Comparison of ENCODE assay signal across 10 cellular contexts in the genomic region with DNA sequence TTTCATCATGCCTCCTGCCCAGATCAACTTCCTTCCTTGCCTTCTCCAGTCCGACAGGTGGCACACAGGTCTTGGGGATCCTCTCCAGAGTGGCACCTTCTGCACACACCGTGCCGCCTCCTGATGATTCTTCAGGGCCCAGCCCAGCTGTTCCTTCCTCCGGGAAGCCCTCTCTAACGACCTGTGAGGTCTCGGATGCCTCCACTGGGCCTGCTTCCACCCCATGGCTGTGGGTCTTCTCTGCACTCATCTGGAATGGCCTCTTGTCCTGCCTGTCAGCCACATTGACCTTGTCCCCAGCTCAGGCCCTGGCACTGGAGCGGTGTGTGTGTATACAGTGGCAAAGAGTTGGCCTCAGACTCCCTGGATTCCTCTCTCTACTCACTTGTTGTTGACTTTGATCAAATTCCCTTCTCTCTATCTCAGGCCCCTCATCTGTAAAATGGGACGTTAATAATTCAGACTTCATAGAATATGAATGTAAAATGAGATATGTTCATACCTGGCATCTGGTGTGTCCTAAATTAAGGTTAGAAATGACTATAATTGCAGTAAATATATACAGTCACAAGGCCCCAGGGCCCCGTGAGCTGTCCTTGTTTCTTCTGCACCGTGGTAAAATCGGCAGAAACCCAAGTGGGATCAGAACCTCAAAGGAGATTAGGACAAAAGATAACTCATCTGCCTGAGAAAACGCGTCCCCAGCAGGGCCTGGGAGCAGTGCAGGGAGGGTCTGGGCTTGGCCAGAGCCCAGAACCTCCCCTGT. TPM values are rescaled to one million over a fixed set of nuclear protein-coding genes. Genes with fewer than 3 reads are reported as not detected.
A peak's percentile ranks its signal among the peaks of the same experiment; 100 is the strongest.
DNase-seq lines count a peak whose midpoint lies in the region; ATAC-seq and TF ChIP-seq lines count a peak whose summit lies in the region.
"Had no signal": no experiment of that assay in that cellular context is flagged by ENCODE, and none has a peak within 500 bp of the region (broad histone marks: within the 10 kb centered on the region; RNA-seq: fewer than 3 reads in every experiment).

No MANE protein-coding gene starts in this region.

- H2BK12ac ChIP-seq in neuronal stem cell (ENCODE audit: low read length) = no peak overlapping the region

- ATAC-seq in RWPE2 (ENCODE audit: low read depth) (no peak), HG03378 (IDR thresholded peaks at IDR 0.05; ENCODE audit: unreplicated experiment) (no peak), GM19397 (IDR thresholded peaks at IDR 0.05; ENCODE audit: unreplicated experiment) (no peak)
- ATAC-seq: GM12878 had no signal

- H3K4me1 Mint-ChIP-seq in CD4-positive, alpha-beta memory T cell = peaks cover 10 to 37% (median 27%) of the 10 kb centered on the region in 4 donors

- H3K4me2 ChIP-seq in neuronal stem cell (ENCODE audit: insufficient read depth, low read length, poor library complexity, severe bottlenecking) = peak overlapping the region; percentile 29

- no peak overlapping the region for H3K4ac ChIP-seq in neuronal stem cell (ENCODE audit: low read length)

- H2AK5ac ChIP-seq in neuronal stem cell (ENCODE audit: low read depth, low read length) = no peak overlapping the region

- peak overlapping the region; percentile 4 for H3K23ac ChIP-seq in neuronal stem cell (ENCODE audit: low read depth, low read length, poor library complexity)

- H2BK120ac ChIP-seq in neuronal stem cell (ENCODE audit: low read depth, low read length) = no peak overlapping the region

- H3K14ac ChIP-seq in neuronal stem cell (ENCODE audit: low read length) = no peak overlapping the region

- no peaks in the 10 kb centered on the region for H3K36me3 ChIP-seq in CD4-positive, alpha-beta memory T cell (ENCODE audit: insufficient read depth, low read length)
- H3K36me3 ChIP-seq in RWPE2 (ENCODE audit: low read depth) (peaks cover 38% of the 10 kb centered on the region), neuronal stem cell (replicated peaks in 1 of 2; ENCODE audit: control insufficient read depth in 2 of 2, insufficient read depth in 2 of 2, low read length in 2 of 2) (peaks cover 4 to 35% of the 10 kb centered on the region in 2 donors)

- H3K9ac ChIP-seq in neuronal stem cell (ENCODE audit: low read depth, low read length, poor library complexity) = no peak overlapping the region

- H3K27ac ChIP-seq in CD4-positive, alpha-beta memory T cell (ENCODE audit: low read depth, low read length) = no peak overlapping the region
- H3K27ac ChIP-seq in RWPE2 (ENCODE audit: poor library complexity, severe bottlenecking) = peak overlapping the region; percentile 86
- peak overlapping the region; percentile 30 for H3K27ac ChIP-seq in neuronal stem cell (replicated peaks; ENCODE audit: low read length)

- WGBS in neuronal stem cell (ENCODE audit: extremely low coverage in 2 of 2, insufficient read length in 2 of 2, insufficient replicate concordance in 1 of 2), 2 donors = no CpG with 5 or more reads among the region's 13 CpGs

- DNase-seq in CD4-positive, alpha-beta memory T cell = no peak
- DNase-seq in RWPE2 (ENCODE audit: low spot score) = no peak
- no peak for DNase-seq in epithelial cell of esophagus (ENCODE audit: low read depth)
- DNase-seq in neuronal stem cell (ENCODE audit: low spot score) = no peak
- DNase-seq in activated gamma-delta T cell treated with Interleukin-2 at 50 U/mL for 16 hours = no peak
- no peak for DNase-seq in Kasumi-1 (lab: John Stamatoyannopoulos, UW)
- DNase-seq: activated CD8-positive, alpha-beta memory T cell treated with anti-CD3 and anti-CD28 coated beads, Interleukin-2, amount 50 U/mL, for 48 hours had no signal

- H3K9me3 ChIP-seq in CD4-positive, alpha-beta memory T cell (ENCODE audit: control insufficient read depth in 1 of 2, low read length in 2 of 2) = no peaks in the 10 kb centered on the region
- H3K9me3 ChIP-seq in RWPE2 (ENCODE audit: severe bottlenecking) (no peaks in the 10 kb centered on the region), neuronal stem cell (replicated peaks in 1 of 2; ENCODE audit: control insufficient read depth in 2 of 2, insufficient read depth in 1 of 2, low read depth in 1 of 2, low read length in 2 of 2) (no peaks in the 10 kb centered on the region)

- TF ChIP-seq CTCF in RWPE2 (IDR thresholded peaks at IDR 0.05; ENCODE audit: poor library complexity, severe bottlenecking) = peak; percentile 38
- TF ChIP-seq CTCF in epithelial cell of esophagus (IDR thresholded peaks at IDR 0.05; ENCODE audit: insufficient read depth, low read depth, low read length, missing control alignments) = peak; percentile 13

- H3K18ac ChIP-seq in neuronal stem cell (ENCODE audit: low read length) = peak overlapping the region; percentile 15

- H2AFZ ChIP-seq in neuronal stem cell (ENCODE audit: low read length) = peak overlapping the region; percentile 87

- no peaks in the 10 kb centered on the region for H3K79me1 ChIP-seq in neuronal stem cell (ENCODE audit: low read depth, low read length)

- H3K4me3 Mint-ChIP-seq in CD4-positive, alpha-beta memory T cell = peak overlapping the region; percentile 86 to 93 (median 92)

- no peak overlapping the region for H4K8ac ChIP-seq in neuronal stem cell (ENCODE audit: low read depth, low read length)

- intact Hi-C loops in CD4-positive, alpha-beta memory T cell (cut with micrococcal nuclease) = no loop called here

- CTCF ChIA-PET in CD4-positive, alpha-beta memory T cell (lab: Charles Lee; ENCODE audit: partially characterized antibody) = interaction anchor here (2.0 kb wide), 1 partner anchor 32 kb away, joined by 10 read pairs; a partner anchor contains a TSS

- no peak overlapping the region for H4K91ac ChIP-seq in neuronal stem cell (ENCODE audit: low read depth, low read length, poor library complexity)

- no peak overlapping the region for H2BK5ac ChIP-seq in neuronal stem cell (ENCODE audit: low read length)

- peak overlapping the region in 5 of 7 donors; percentile 66 to 92 (median 74) for H3K27ac Mint-ChIP-seq in CD4-positive, alpha-beta memory T cell

- peaks cover 12% of the 10 kb centered on the region for H3K4me1 ChIP-seq in CD4-positive, alpha-beta memory T cell (ENCODE audit: insufficient read depth, low read length)
- peaks cover 13% of the 10 kb centered on the region for H3K4me1 ChIP-seq in RWPE2 (ENCODE audit: insufficient read depth, poor library complexity, severe bottlenecking)
- peaks cover 8 to 12% of the 10 kb centered on the region in 2 donors for H3K4me1 ChIP-seq in neuronal stem cell (ENCODE audit: control insufficient read depth in 2 of 2, insufficient read depth in 1 of 2, low read depth in 1 of 2, low read length in 2 of 2)

- no peak overlapping the region for H3K4me3 ChIP-seq in CD4-positive, alpha-beta memory T cell (ENCODE audit: low read length in 2 of 2)
- H3K4me3 ChIP-seq in RWPE2 (ENCODE audit: severe bottlenecking) (peak overlapping the region; percentile 75), epithelial cell of esophagus (ENCODE audit: low read length) (peak overlapping the region; percentile 69), neuronal stem cell (ENCODE audit: low read length in 2 of 2) (peak overlapping the region; percentile 3 to 76)

- H3K36me3 Mint-ChIP-seq in CD4-positive, alpha-beta memory T cell = peaks cover 2 to 14% of the 10 kb centered on the region in 2 donors

- no peaks in the 10 kb centered on the region for H3K9me3 Mint-ChIP-seq in CD4-positive, alpha-beta memory T cell

- H2BK15ac ChIP-seq in neuronal stem cell (ENCODE audit: low read length) = no peak overlapping the region

- POLR2A ChIA-PET in CD4-positive, alpha-beta memory T cell (lab: Charles Lee; ENCODE audit: partially characterized antibody) = interaction anchor here (4.3 kb wide), 1 partner anchor 32 kb away, joined by 47 read pairs; a partner anchor contains a TSS

- H3K27me3 ChIP-seq in CD4-positive, alpha-beta memory T cell (ENCODE audit: insufficient read depth, low read length) = no peaks in the 10 kb centered on the region
- H3K27me3 ChIP-seq in RWPE2 (ENCODE audit: insufficient read depth, poor library complexity, severe bottlenecking) (no peaks in the 10 kb centered on the region), neuronal stem cell (ENCODE audit: control insufficient read depth in 3 of 3, insufficient read depth in 3 of 3, low read depth in 1 of 3, low read length in 3 of 3) (no peaks in the 10 kb centered on the region)

- no peaks in the 10 kb centered on the region for H3K27me3 Mint-ChIP-seq in CD4-positive, alpha-beta memory T cell

RNA-seq across cellular contexts. Expression of a gene that starts 1.5 kb away (rescaled TPM):
- total RNA-seq in CD4-positive, alpha-beta memory T cell = 10 to 100 TPM; 28.7 to 32.0 TPM
- polyA plus RNA-seq in CD4-positive, alpha-beta memory T cell = 10 to 100 TPM; 38.7 to 38.8 TPM
- 32.5 TPM for polyA plus RNA-seq in neuronal stem cell (2013, experiment 1 of 2)
- polyA plus RNA-seq in neuronal stem cell (2013, experiment 2 of 2) = 32.4 TPM

RNA-seq across cellular contexts. Expression of a gene that starts 31.7 kb away (rescaled TPM):
- 1 to 10 TPM; 1.3 to 1.7 TPM for total RNA-seq in CD4-positive, alpha-beta memory T cell
- polyA plus RNA-seq in CD4-positive, alpha-beta memory T cell = 1 to 10 TPM in 1 of 2 donors, under 1 TPM in 1; 0.81 to 2.8 TPM
- 113 TPM for polyA plus RNA-seq in neuronal stem cell (2013, experiment 1 of 2)
- polyA plus RNA-seq in neuronal stem cell (2013, experiment 2 of 2) = 109 TPM

RNA-seq across cellular contexts. Expression of a gene that starts 32.1 kb away (rescaled TPM):
- total RNA-seq in CD4-positive, alpha-beta memory T cell = 10 to 100 TPM; 50.1 to 55.3 TPM
- polyA plus RNA-seq in CD4-positive, alpha-beta memory T cell = 10 to 100 TPM; 40.9 to 48.0 TPM
- polyA plus RNA-seq in neuronal stem cell (2013, experiment 1 of 2) = 28.7 TPM
- polyA plus RNA-seq in neuronal stem cell (2013, experiment 2 of 2) = 29.5 TPM

RNA-seq across cellular contexts. Expression of a gene that starts 51.7 kb away (rescaled TPM):
- total RNA-seq in CD4-positive, alpha-beta memory T cell = 10 to 100 TPM; 10.8 to 10.9 TPM
- 1 to 10 TPM; 3.3 to 4.9 TPM for polyA plus RNA-seq in CD4-positive, alpha-beta memory T cell
- polyA plus RNA-seq in neuronal stem cell (2013, experiment 1 of 2) = 0.22 TPM
- polyA plus RNA-seq in neuronal stem cell (2013, experiment 2 of 2) = 0.28 TPM

Comparison
In these comparisons a context has a peak if more than half of its experiments do, and no peak if none do; other contexts are left out.
1. H3K4me3 ChIP-seq: peak in RWPE2 (single experiment), epithelial cell of esophagus (single experiment) and neuronal stem cell (2 of 2); none in CD4-positive, alpha-beta memory T cell (0 of 2).